Comparison of ENCODE assay signal across 8 cellular contexts in the genomic region with DNA sequence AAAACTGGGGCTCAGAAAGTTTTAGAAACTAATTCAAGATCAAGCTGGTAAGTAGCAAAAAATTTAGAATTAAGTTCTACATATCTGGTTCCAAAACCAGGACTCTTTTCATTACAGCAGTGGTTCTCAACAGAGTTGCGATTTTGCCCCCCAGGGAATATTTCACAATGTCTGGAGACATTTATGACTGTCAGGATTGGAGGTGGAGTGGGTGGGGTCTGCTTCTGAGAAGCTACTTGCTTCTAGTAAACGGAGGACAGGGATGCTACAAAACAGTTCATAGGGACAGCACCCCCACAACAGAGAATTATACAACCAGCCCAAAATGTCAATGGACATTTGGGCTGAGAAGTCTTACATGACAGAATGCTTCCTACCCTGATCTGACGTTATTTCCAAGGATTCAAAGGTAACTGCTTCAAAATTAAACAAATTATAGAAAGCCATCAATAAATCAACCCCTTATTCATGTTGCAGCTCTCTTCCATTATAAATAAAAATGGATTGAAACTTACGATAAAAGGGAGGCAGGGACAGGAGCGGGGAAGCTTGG. TPM values are rescaled to one million over a fixed set of nuclear protein-coding genes. Genes with fewer than 3 reads are reported as not detected.
DNase-seq lines count a peak whose midpoint lies in the region; ATAC-seq, FAIRE-seq and TF ChIP-seq lines count a peak whose summit lies in the region.

No MANE protein-coding gene starts in this region.

- H3K27me3 Mint-ChIP-seq in nephron (ENCODE audit: low read depth) = peaks cover 12% of the 10 kb centered on the region

- no peak overlapping the region for H3K4ac ChIP-seq in H1 (replicated peaks; ENCODE audit: insufficient read length, low read depth, low read length)

- no peak overlapping the region for H2BK12ac ChIP-seq in H1 (ENCODE audit: low read depth, low read length)

- H3K4me1 Mint-ChIP-seq in nephron = peaks cover 13% of the 10 kb centered on the region

- peak overlapping the region; percentile 95 to 98 (median 98) for H3K4me3 Mint-ChIP-seq in nephron

- peak overlapping the region; percentile 89 for H3K4me3 ChIP-seq in OCI-LY7 (ENCODE audit: low read depth, low read length, poor library complexity, severe bottlenecking)
- peak overlapping the region; percentile 68 to 91 (median 85) for H3K4me3 ChIP-seq in H1 (ENCODE audit: extremely low read depth in 1 of 4, insufficient read depth in 2 of 4, low read depth in 3 of 4, low read length in 4 of 4)

- H2BK5ac ChIP-seq in H1 (ENCODE audit: low read depth, low read length) = no peak overlapping the region

- H4K20me1 ChIP-seq in OCI-LY7 (ENCODE audit: insufficient read depth, low read length) (no peaks in the 10 kb centered on the region), H1 (replicated peaks in 1 of 2; ENCODE audit: control insufficient read depth in 1 of 2, insufficient read depth in 2 of 2, low read length in 2 of 2) (no peaks in the 10 kb centered on the region)

- CTCF ChIA-PET in OCI-LY7 (lab: Charles Lee; ENCODE audit: unreplicated experiment) = interaction anchor here (0.6 kb wide), 1 partner anchor 1032 kb away, joined by 3 read pairs; no protein-coding TSS in a partner anchor
- CTCF ChIA-PET in H1 (lab: Charles Lee; ENCODE audit: partially characterized antibody) = interaction anchor here (0.6 to 1.7 kb wide), 5 partner anchors 11 to 279 kb away, joined by 3 to 5 read pairs (median 3); no protein-coding TSS in a partner anchor

- 36% methylated on average over 5 of the region's 5 CpGs; no CpG with 5 or more reads in 1 of the 2 experiments for WGBS in H1 (ENCODE audit: extremely low coverage in 1 of 2, insufficient coverage in 1 of 2, insufficient read length in 1 of 2, insufficient replicate concordance in 2 of 2, low coverage in 1 of 2, low lambda C conversion rate in 2 of 2, missing lambda C conversion rate in 1 of 2), 2 experiments

- no peak overlapping the region for H2BK15ac ChIP-seq in H1 (ENCODE audit: low read length)

- TF ChIP-seq EP300 in H1 (IDR thresholded peaks at IDR 0.05; ENCODE audit: borderline replicate concordance in 1 of 2, low read depth in 2 of 2, low read length in 2 of 2) = no peak

- DNase-seq in G401 (ENCODE audit: low spot score) (peak; percentile 65), OCI-LY7 (ENCODE audit: low spot score) (no peak), H1 (ENCODE audit: low read depth in 1 of 2, low spot score in 2 of 2) (no peak), RCC 7860 (ENCODE audit: low spot score) (no peak)

- no peak overlapping the region; a peak in 1 of 7 replicates for H3K9ac ChIP-seq in H1 (replicated peaks in 1 of 4; ENCODE audit: extremely low read depth in 1 of 4, low read depth in 3 of 4, low read length in 3 of 4)

- H2BK20ac ChIP-seq in H1 (ENCODE audit: low read length) = no peak overlapping the region

- H4K8ac ChIP-seq in H1 (ENCODE audit: extremely low read depth, insufficient read depth, low read length) = no peak overlapping the region

- no peaks in the 10 kb centered on the region for H3K9me3 Mint-ChIP-seq in nephron

- in situ Hi-C loops in G401 (cut with HindIII; ENCODE audit: low sequenced_read_pairs) = no loop called here

- H3K9me2 ChIP-seq in OCI-LY7 (ENCODE audit: insufficient read depth, low read length) = no peaks in the 10 kb centered on the region

- TF ChIP-seq POLR2A in H1 (IDR thresholded peaks at IDR 0.05; ENCODE audit: control extremely low read depth in 1 of 2, low read depth in 2 of 2, low read length in 2 of 2) = no peak

- no peak for ATAC-seq in HG02938 (IDR thresholded peaks at IDR 0.05; ENCODE audit: unreplicated experiment)
- ATAC-seq in GM18907 (IDR thresholded peaks at IDR 0.05; ENCODE audit: unreplicated experiment) = no peak
- no peak for ATAC-seq in GM21717 (IDR thresholded peaks at IDR 0.05; ENCODE audit: unreplicated experiment)

- H3K23me2 ChIP-seq in H1 (ENCODE audit: low read depth, low read length) = peaks cover 3% of the 10 kb centered on the region; the same call in 1 of the 2 replicates

- H3K79me2 ChIP-seq in OCI-LY7 (ENCODE audit: insufficient read depth, low read depth, low read length) (no peaks in the 10 kb centered on the region; the same call in 1 of the 2 replicates), H1 (ENCODE audit: control insufficient read depth in 1 of 2, insufficient read depth in 2 of 2, low read length in 2 of 2) (no peaks in the 10 kb centered on the region)

- no peaks in the 10 kb centered on the region for H3K79me1 ChIP-seq in H1 (ENCODE audit: low read depth, low read length)

- H3K4me1 ChIP-seq in OCI-LY7 (ENCODE audit: insufficient read depth, low read length, poor library complexity, severe bottlenecking) (peaks cover 16% of the 10 kb centered on the region), H1 (replicated peaks in 1 of 4; ENCODE audit: control insufficient read depth in 3 of 4, insufficient read depth in 4 of 4, low read length in 3 of 4) (peaks cover 1 to 7% (median 4%) of the 10 kb centered on the region in 4 experiments; a peak in 4 of 7 replicates)

- no peaks in the 10 kb centered on the region for H3K9me3 ChIP-seq in OCI-LY7 (ENCODE audit: low read length)
- H3K9me3 ChIP-seq in H1 (ENCODE audit: insufficient read depth in 2 of 2, low read depth in 1 of 2, low read length in 1 of 2) = no peaks in the 10 kb centered on the region

- H3K4me2 ChIP-seq in OCI-LY7 (ENCODE audit: low read length) (peak overlapping the region; percentile 87), H1 (ENCODE audit: insufficient read depth in 1 of 2, low read depth in 2 of 2, low read length in 2 of 2) (peak overlapping the region; percentile 58 to 94)

- H3K36me3 Mint-ChIP-seq in nephron (ENCODE audit: low read depth) = no peaks in the 10 kb centered on the region

- H2BK120ac ChIP-seq in H1 (replicated peaks; ENCODE audit: low read depth, low read length) = no peak overlapping the region

- no peaks in the 10 kb centered on the region; a peak in 1 of 7 replicates for H3K27me3 ChIP-seq in H1 (replicated peaks in 1 of 4; ENCODE audit: control insufficient read depth in 3 of 4, extremely low read depth in 1 of 4, insufficient read depth in 3 of 4, low read length in 3 of 4)

- H3K56ac ChIP-seq in H1 (replicated peaks; ENCODE audit: insufficient read length, low read depth, low read length) = no peak overlapping the region

- no peak for TF ChIP-seq RAD21 in H1 (IDR thresholded peaks at IDR 0.05 in 1 of 2, conservative IDR thresholded peaks at IDR 0.05 in 1 of 2; ENCODE audit: low read depth in 2 of 2, low read length in 2 of 2)

- H4K5ac ChIP-seq in H1 (ENCODE audit: insufficient read length, low read depth, low read length) = no peak overlapping the region

- no peak overlapping the region for H3K14ac ChIP-seq in H1 (ENCODE audit: insufficient read length)

- no peaks in the 10 kb centered on the region for H3K36me3 ChIP-seq in OCI-LY7 (ENCODE audit: insufficient read depth, low read length)
- no peaks in the 10 kb centered on the region for H3K36me3 ChIP-seq in H1 (ENCODE audit: control insufficient read depth in 2 of 4, insufficient read depth in 4 of 4, low read length in 3 of 4)

- H3K27ac ChIP-seq in OCI-LY7 (ENCODE audit: low read depth, low read length, poor library complexity, severe bottlenecking) (no peak overlapping the region), H1 (ENCODE audit: low read depth, low read length) (no peak overlapping the region)

- POLR2A ChIA-PET in OCI-LY7 (lab: Charles Lee) (interaction anchor here (0.5 to 1.2 kb wide), 6 partner anchors 23 to 1179 kb away, joined by 3 to 6 read pairs (median 3); no protein-coding TSS in a partner anchor), H1 (lab: Charles Lee; ENCODE audit: partially characterized antibody) (no interaction called here)

- no peak overlapping the region for H3K18ac ChIP-seq in H1 (ENCODE audit: extremely low read depth, low read length)

- TF ChIP-seq CTCF in OCI-LY7 (conservative IDR thresholded peaks at IDR 0.05; ENCODE audit: low read length) (no peak), H1 (IDR thresholded peaks at IDR 0.05; ENCODE audit: control extremely low read depth in 1 of 3, insufficient read depth in 1 of 3, low read depth in 1 of 3, low read length in 3 of 3) (no peak), nephron (IDR thresholded peaks at IDR 0.05; ENCODE audit: unreplicated experiment in 3 of 3) (no peak)

- H2AK5ac ChIP-seq in H1 (ENCODE audit: low read depth, low read length) = no peak overlapping the region

- no peak overlapping the region for H4K91ac ChIP-seq in H1 (replicated peaks; ENCODE audit: insufficient read length, low read length)

- BruUV-seq in OCI-LY7 (replicated peaks; lab: Mats Ljungman, UMichigan) = no TSS peak

- intact Hi-C loops in OCI-LY7 (cut with micrococcal nuclease; ENCODE audit: unreplicated experiment) = loop anchor here (5.0 to 10.0 kb wide), 4 partner anchors 62 to 440 kb away; partner anchors contain the start of genes GPR65, KCNK10 and ZC3H14

- H2AFZ ChIP-seq in OCI-LY7 (ENCODE audit: low read length) (peak overlapping the region; percentile 99), H1 (ENCODE audit: low read length) (peak overlapping the region; percentile 95; the same call in 1 of the 2 replicates)

- H3K23ac ChIP-seq in H1 (ENCODE audit: insufficient read length) = no peak overlapping the region

- peak overlapping the region; percentile 85 to 95 (median 85) for H3K27ac Mint-ChIP-seq in nephron

- FAIRE-seq in H1 (lab: Jason Lieb, UNC) = no peak
- no peak for FAIRE-seq in RCC 7860 (lab: Jason Lieb, UNC)

TF ChIP-seq in H1, 55 proteins besides CTCF, POLR2A, EP300 and RAD21 (continues in another document):
- TF ChIP-seq HDAC6 (IDR thresholded peaks at IDR 0.05; ENCODE audit: low read depth, low read length) (no peak), RFX5 (IDR thresholded peaks at IDR 0.05; ENCODE audit: borderline replicate concordance, low read depth, low read length) (no peak), EZH2 (IDR thresholded peaks at IDR 0.05; ENCODE audit: low read depth, low read length, severe bottlenecking) (no peak), SP1 (IDR thresholded peaks at IDR 0.05; ENCODE audit: low read depth, low read length) (no peak), MAFK (IDR thresholded peaks at IDR 0.05; ENCODE audit: low read depth, low read length) (no peak), GTF2F1 (IDR thresholded peaks at IDR 0.05; ENCODE audit: borderline replicate concordance, low read depth, low read length) (no peak), RXRA (IDR thresholded peaks at IDR 0.05; ENCODE audit: insufficient read depth, low read depth, low read length) (no peak)

RNA-seq across cellular contexts. Expression of gene SPATA7, which starts 0.7 kb away (rescaled TPM):
- total RNA-seq in G401 (2014; rRNA removed; shearing (Covaris generic)) = 13.5 and 21.1 TPM in 2 replicates
- 7.3 and 10.3 TPM in 2 replicates for total RNA-seq in OCI-LY7 (2014; rRNA removed; shearing (Covaris generic))
- total RNA-seq in OCI-LY7 (2022) = 6.3 and 8.9 TPM in 2 replicates
- 6.0 and 6.7 TPM in 2 replicates for total RNA-seq in H1 (2021; fragmentation: NEBNext Ultra II Directional; extraction: Animal tissue kit (Norgen Biotek cat#: 25700))
- 2.7 and 3.8 TPM in 2 replicates for polyA plus RNA-seq in H1 (2011; rRNA removed)
- 5.1 TPM for polyA plus RNA-seq in H1 (2011; cell fraction: cytosol; rRNA removed)
- 7.9 TPM for polyA plus RNA-seq in H1 (2011; cell fraction: nucleus; rRNA removed)
- 5.0 to 8.8 TPM (median 5.2 TPM) in 4 replicates for polyA plus RNA-seq in H1 (2012, experiment 1 of 2)
- polyA plus RNA-seq in H1 (2012, experiment 2 of 2) = 0.47 TPM
- polyA plus RNA-seq in H1 (2013, experiment 1 of 2) = 7.0 TPM
- polyA plus RNA-seq in H1 (2013, experiment 2 of 2) = 7.1 TPM
- 6.2 and 8.3 TPM in 2 replicates for polyA minus RNA-seq in H1 (2011; rRNA and poly(A)+ RNA removed)
- polyA minus RNA-seq in H1 (2011; cell fraction: cytosol; rRNA and poly(A)+ RNA removed) = 3.4 TPM
- polyA minus RNA-seq in H1 (2011; cell fraction: nucleus; rRNA and poly(A)+ RNA removed) = 29.7 TPM
